Comparison of ENCODE assay signal across 12 cellular contexts in genomic region chr5:164809831-164810230, GRCh38.
A peak's percentile ranks its signal among the peaks of the same experiment; 100 is the strongest.
DNase-seq lines count a peak whose midpoint lies in the region; ATAC-seq, FAIRE-seq and TF ChIP-seq lines count a peak whose summit lies in the region.
"Had no signal": no experiment of that assay in that cellular context is flagged by ENCODE, and none has a peak within 500 bp of the region (broad histone marks: within the 10 kb centered on the region; RNA-seq: fewer than 3 reads in every experiment).

No MANE protein-coding gene starts in this region.

- H3K36me3 ChIP-seq in mesenchymal stem cell (ENCODE audit: control insufficient read depth in 1 of 2, insufficient read depth in 2 of 2, low read depth in 1 of 2, low read length in 2 of 2) (no peaks in the 10 kb centered on the region), pancreas (no peaks in the 10 kb centered on the region)

- FAIRE-seq in pancreas (lab: Jason Lieb, UNC): no peak

- H2BK15ac ChIP-seq in mesenchymal stem cell (ENCODE audit: low read depth, poor library complexity, severe bottlenecking): no peak overlapping the region

- no peak overlapping the region for H2AFZ ChIP-seq in mesenchymal stem cell (ENCODE audit: low read depth, low read length)

- ATAC-seq in GM18873 (IDR thresholded peaks at IDR 0.05; ENCODE audit: low FRiP score, unreplicated experiment) (peak; percentile 82), GM21737 (IDR thresholded peaks at IDR 0.05; ENCODE audit: unreplicated experiment) (peak; percentile 85), HG03280 (IDR thresholded peaks at IDR 0.05; ENCODE audit: unreplicated experiment) (peak; percentile 52), Right ventricle myocardium inferior (no peak), pancreas (no peak)

- H3K18ac ChIP-seq in mesenchymal stem cell (ENCODE audit: low read depth in 1 of 2, low read length in 2 of 2): no peak overlapping the region

- H3K4me1 ChIP-seq in mesenchymal stem cell (ENCODE audit: control insufficient read depth, insufficient read depth, low read depth, low read length): no peaks in the 10 kb centered on the region
- H3K4me1 ChIP-seq in pancreas: no peaks in the 10 kb centered on the region

- no peak overlapping the region for H2BK12ac ChIP-seq in mesenchymal stem cell (ENCODE audit: low read length in 2 of 2)

- H2BK120ac ChIP-seq in mesenchymal stem cell (ENCODE audit: low read depth, low read length): no peak overlapping the region

- no peak overlapping the region for H2AK5ac ChIP-seq in mesenchymal stem cell (ENCODE audit: low read length, severe bottlenecking)

- peak; percentile 4 for DNase-seq in mesenchymal stem cell
- DNase-seq in Right ventricle myocardium inferior (ENCODE audit: missing footprints): no peak
- DNase-seq in KG1 (lab: John Stamatoyannopoulos, UW): no peak
- no peak for DNase-seq in NCI-H510A treated with DMSO at 0.1 percent for 48 hours (lab: John Stamatoyannopoulos, UW)
- DNase-seq in pancreas: no peak
- DNase-seq: amygdala, hippocampal formation, mesendoderm, NCI-H748 treated with DMSO at 0.1 percent for 48 hours had no signal

- no peak overlapping the region for H3K4me3 ChIP-seq in mesenchymal stem cell (ENCODE audit: insufficient read depth in 1 of 2, low read depth in 1 of 2, low read length in 2 of 2)
- no peak overlapping the region for H3K4me3 ChIP-seq in pancreas

- H2BK5ac ChIP-seq in mesenchymal stem cell (ENCODE audit: low read depth, low read length, poor library complexity, severe bottlenecking): no peak overlapping the region

- no peak for TF ChIP-seq CTCF in pancreas (IDR thresholded peaks at IDR 0.05)

- H3K9me3 ChIP-seq in mesenchymal stem cell (ENCODE audit: control insufficient read depth, low read length) (no peaks in the 10 kb centered on the region), pancreas (no peaks in the 10 kb centered on the region)

- no peak overlapping the region for H3K4ac ChIP-seq in mesenchymal stem cell (ENCODE audit: low read depth in 1 of 2, low read length in 2 of 2)

- intact Hi-C loops in Right ventricle myocardium inferior (cut with DNase I) (no loop called here), pancreas (cut with DNase I) (no loop called here)

- no peak overlapping the region for H4K91ac ChIP-seq in mesenchymal stem cell (ENCODE audit: low read length)

- H3K27ac ChIP-seq in mesenchymal stem cell (ENCODE audit: low read length, poor library complexity, severe bottlenecking): peak overlapping the region; percentile 72
- no peak overlapping the region for H3K27ac ChIP-seq in pancreas

- no peaks in the 10 kb centered on the region for H3K27me3 ChIP-seq in mesenchymal stem cell (ENCODE audit: control insufficient read depth in 1 of 2, insufficient read depth in 1 of 2, low read length in 2 of 2)
- no peaks in the 10 kb centered on the region for H3K27me3 ChIP-seq in pancreas

- H3K79me1 ChIP-seq in mesenchymal stem cell (replicated peaks; ENCODE audit: low read length, poor library complexity, severe bottlenecking): no peaks in the 10 kb centered on the region

- no peak overlapping the region for H3K4me2 ChIP-seq in mesenchymal stem cell (ENCODE audit: low read length, poor library complexity, severe bottlenecking)

- no peak overlapping the region for H3K23ac ChIP-seq in mesenchymal stem cell (ENCODE audit: low read length in 2 of 2)

- no peak overlapping the region for H4K8ac ChIP-seq in mesenchymal stem cell (ENCODE audit: low read length)

- H3K9ac ChIP-seq in mesenchymal stem cell (ENCODE audit: low read length): no peak overlapping the region

- no peak overlapping the region for H3K14ac ChIP-seq in mesenchymal stem cell (ENCODE audit: low read length in 2 of 2)

Comparison
In these comparisons a context has a peak if more than half of its experiments do, and no peak if none do; other contexts are left out.
1. ATAC-seq: peak in GM18873 (single experiment), GM21737 (single experiment) and HG03280 (single experiment); none in Right ventricle myocardium inferior (single experiment) and pancreas (0 of 4).